Comparison of ENCODE assay signal across 2 cellular contexts in genomic region chr22:19553201-19553600, GRCh38.
TF ChIP-seq lines count a peak whose summit lies in the region.

No MANE protein-coding gene starts in this region.

TF ChIP-seq in K562, 482 proteins besides CTCF, POLR2A, EP300 and RAD21:
- no peak for TF ChIP-seq NONO (IDR thresholded peaks at IDR 0.05; ENCODE audit: low read depth in 2 of 2, low read length in 1 of 2)
- no peak for TF ChIP-seq NFXL1 (CRISPR knock-in tag; IDR thresholded peaks at IDR 0.05)
- no peak for TF ChIP-seq ZNF280A (IDR thresholded peaks at IDR 0.05; ENCODE audit: low read depth, partially characterized antibody)
- 0 out of 2 replicates have a peak, but pooled peaks have one; percentile 6 for TF ChIP-seq HSF4 (CRISPR knock-in tag; IDR thresholded peaks at IDR 0.05; ENCODE audit: borderline replicate concordance)
- TF ChIP-seq ZNF699 (CRISPR knock-in tag; IDR thresholded peaks at IDR 0.05; ENCODE audit: insufficient replicate concordance) = peak; percentile 54
- no peak for TF ChIP-seq EHMT2 (IDR thresholded peaks at IDR 0.05)
- no peak for TF ChIP-seq HMG20B (CRISPR knock-in tag; IDR thresholded peaks at IDR 0.05)
- TF ChIP-seq ZNF324 (CRISPR knock-in tag; IDR thresholded peaks at IDR 0.05) = peak; percentile 95
- 0 out of 2 replicates have a peak, but pooled peaks have one; percentile 19 for TF ChIP-seq BMI1 (IDR thresholded peaks at IDR 0.05; ENCODE audit: low read length)
- 0 out of 4 replicates have a peak, but pooled peaks of 1 of the 2 experiments have one; percentile 23 for TF ChIP-seq ZMIZ1 (IDR thresholded peaks at IDR 0.05; ENCODE audit: low read depth in 2 of 2, low read length in 2 of 2)
- no peak for TF ChIP-seq ASH1L (IDR thresholded peaks at IDR 0.05; ENCODE audit: borderline replicate concordance, low read depth, partially characterized antibody)

TF ChIP-seq in H1, 55 proteins besides CTCF, POLR2A, EP300 and RAD21:
- no peak for TF ChIP-seq CBX8 (IDR thresholded peaks at IDR 0.05; ENCODE audit: borderline replicate concordance, low read depth, low read length)
- no peak for TF ChIP-seq POLR2AphosphoS5 (IDR thresholded peaks at IDR 0.05; ENCODE audit: low read depth, low read length)
- TF ChIP-seq SUZ12 (IDR thresholded peaks at IDR 0.05; ENCODE audit: low read length) = no peak
- no peak for TF ChIP-seq HDAC6 (IDR thresholded peaks at IDR 0.05; ENCODE audit: low read depth, low read length)
- TF ChIP-seq RNF2 (IDR thresholded peaks at IDR 0.05; ENCODE audit: borderline replicate concordance, low read depth, low read length, missing control alignments, poor library complexity, severe bottlenecking) = no peak
- no peak for TF ChIP-seq POU5F1 (IDR thresholded peaks at IDR 0.05; ENCODE audit: low read depth, low read length)
- TF ChIP-seq RXRA (IDR thresholded peaks at IDR 0.05; ENCODE audit: insufficient read depth, low read depth, low read length) = no peak
- no peak for TF ChIP-seq ZNF274 (IDR thresholded peaks at IDR 0.05; ENCODE audit: borderline replicate concordance, extremely low read depth, low read length)
- TF ChIP-seq EZH2 (IDR thresholded peaks at IDR 0.05; ENCODE audit: low read depth, low read length, severe bottlenecking) = no peak
- TF ChIP-seq RFX5 (IDR thresholded peaks at IDR 0.05; ENCODE audit: borderline replicate concordance, low read depth, low read length) = no peak
- TF ChIP-seq SRF (IDR thresholded peaks at IDR 0.05; ENCODE audit: low read depth, low read length) = no peak
- TF ChIP-seq NANOG (IDR thresholded peaks at IDR 0.05; ENCODE audit: insufficient read depth, low read depth, low read length, poor library complexity, severe bottlenecking) = no peak
- no peak for TF ChIP-seq CTBP2 (IDR thresholded peaks at IDR 0.05; ENCODE audit: borderline replicate concordance, insufficient read depth, insufficient read length, low read length)
- TF ChIP-seq HDAC2 (IDR thresholded peaks at IDR 0.05; ENCODE audit: borderline replicate concordance in 1 of 2, low read depth in 2 of 2, low read length in 2 of 2) = no peak
- TF ChIP-seq CHD1 (IDR thresholded peaks at IDR 0.05; ENCODE audit: low read depth, low read length) = no peak
- no peak for TF ChIP-seq BCL11A (IDR thresholded peaks at IDR 0.05; ENCODE audit: low read depth in 2 of 2, low read length in 2 of 2)
- no peak for TF ChIP-seq SIRT6 (IDR thresholded peaks at IDR 0.05; ENCODE audit: low read length)
- TF ChIP-seq SIX5 (IDR thresholded peaks at IDR 0.05; ENCODE audit: low read depth, low read length) = no peak
- TF ChIP-seq USF2 (IDR thresholded peaks at IDR 0.05; ENCODE audit: low read length) = no peak
